1 cellular context compared by ENCODE assay signal in genomic region chr19:54209748-54210494, GRCh38.
TF ChIP-seq lines count a peak whose summit lies in the region.

No MANE protein-coding gene starts in this region.

TF ChIP-seq in K562, 482 proteins besides CTCF, POLR2A, EP300 and RAD21 (continued from another document and continues in another):
- TF ChIP-seq, protein P1, sequence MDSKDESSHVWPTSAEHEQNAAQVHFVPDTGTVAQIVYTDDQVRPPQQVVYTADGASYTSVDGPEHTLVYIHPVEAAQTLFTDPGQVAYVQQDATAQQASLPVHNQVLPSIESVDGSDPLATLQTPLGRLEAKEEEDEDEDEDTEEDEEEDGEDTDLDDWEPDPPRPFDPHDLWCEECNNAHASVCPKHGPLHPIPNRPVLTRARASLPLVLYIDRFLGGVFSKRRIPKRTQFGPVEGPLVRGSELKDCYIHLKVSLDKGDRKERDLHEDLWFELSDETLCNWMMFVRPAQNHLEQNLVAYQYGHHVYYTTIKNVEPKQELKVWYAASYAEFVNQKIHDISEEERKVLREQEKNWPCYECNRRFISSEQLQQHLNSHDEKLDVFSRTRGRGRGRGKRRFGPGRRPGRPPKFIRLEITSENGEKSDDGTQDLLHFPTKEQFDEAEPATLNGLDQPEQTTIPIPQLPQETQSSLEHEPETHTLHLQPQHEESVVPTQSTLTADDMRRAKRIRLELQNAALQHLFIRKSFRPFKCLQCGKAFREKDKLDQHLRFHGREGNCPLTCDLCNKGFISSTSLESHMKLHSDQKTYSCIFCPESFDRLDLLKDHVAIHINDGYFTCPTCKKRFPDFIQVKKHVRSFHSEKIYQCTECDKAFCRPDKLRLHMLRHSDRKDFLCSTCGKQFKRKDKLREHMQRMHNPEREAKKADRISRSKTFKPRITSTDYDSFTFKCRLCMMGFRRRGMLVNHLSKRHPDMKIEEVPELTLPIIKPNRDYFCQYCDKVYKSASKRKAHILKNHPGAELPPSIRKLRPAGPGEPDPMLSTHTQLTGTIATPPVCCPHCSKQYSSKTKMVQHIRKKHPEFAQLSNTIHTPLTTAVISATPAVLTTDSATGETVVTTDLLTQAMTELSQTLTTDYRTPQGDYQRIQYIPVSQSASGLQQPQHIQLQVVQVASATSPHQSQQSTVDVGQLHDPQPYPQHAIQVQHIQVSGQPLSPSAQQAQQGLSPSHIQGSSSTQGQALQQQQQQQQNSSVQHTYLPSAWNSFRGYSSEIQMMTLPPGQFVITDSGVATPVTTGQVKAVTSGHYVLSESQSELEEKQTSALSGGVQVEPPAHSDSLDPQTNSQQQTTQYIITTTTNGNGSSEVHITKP (IDR thresholded peaks at IDR 0.05; ENCODE audit: partially characterized antibody) = no peak
- TF ChIP-seq SRSF1 (IDR thresholded peaks at IDR 0.05; ENCODE audit: low read depth, low read length) (no peak), SMARCA5 (IDR thresholded peaks at IDR 0.05) (no peak), MYBL2 (IDR thresholded peaks at IDR 0.05; ENCODE audit: low read depth) (no peak), MYBL2 (CRISPR knock-in tag; IDR thresholded peaks at IDR 0.05; ENCODE audit: borderline replicate concordance) (no peak), LCOR (CRISPR knock-in tag; IDR thresholded peaks at IDR 0.05) (0 out of 2 replicates have a peak, but pooled peaks have one; percentile 33), DMBX1 (CRISPR knock-in tag; IDR thresholded peaks at IDR 0.05; ENCODE audit: borderline replicate concordance) (no peak), TCF3 (CRISPR knock-in tag; IDR thresholded peaks at IDR 0.05) (peak; percentile 89), TAL1 (IDR thresholded peaks at IDR 0.05) (peak; percentile 71), KDM5B (IDR thresholded peaks at IDR 0.05; ENCODE audit: insufficient replicate concordance, low read depth, low read length) (no peak), MBD2 (IDR thresholded peaks at IDR 0.05; ENCODE audit: borderline replicate concordance, low read depth) (peak; percentile 59; the same call in 1 of the 2 replicates), ZNF124 (CRISPR knock-in tag; IDR thresholded peaks at IDR 0.05) (no peak), MCM2 (IDR thresholded peaks at IDR 0.05; ENCODE audit: low read depth) (no peak), HNRNPK (IDR thresholded peaks at IDR 0.05; ENCODE audit: low read depth, low read length, poor library complexity, severe bottlenecking) (no peak), ZNF311 (CRISPR knock-in tag; IDR thresholded peaks at IDR 0.05) (no peak), ZFP36 (IDR thresholded peaks at IDR 0.05; ENCODE audit: low read depth, low read length, partially characterized antibody) (peak; percentile 44), ZFX (CRISPR knock-in tag; IDR thresholded peaks at IDR 0.05) (peak; percentile 63), RBBP5 (IDR thresholded peaks at IDR 0.05; ENCODE audit: borderline replicate concordance, insufficient read depth, low read length, poor library complexity, severe bottlenecking) (no peak), CCNT2 (IDR thresholded peaks at IDR 0.05; ENCODE audit: borderline replicate concordance, extremely low read depth, insufficient read length, low read depth, low read length) (no peak), SNRNP70 (optimal IDR thresholded peaks at IDR 0.05; ENCODE audit: low read depth, low read length) (no peak), MCM3 (IDR thresholded peaks at IDR 0.05) (no peak), LARP7 (IDR thresholded peaks at IDR 0.05) (no peak), SETDB1 (IDR thresholded peaks at IDR 0.05; ENCODE audit: low read length) (no peak), ESRRB (CRISPR knock-in tag; IDR thresholded peaks at IDR 0.05; ENCODE audit: borderline replicate concordance) (no peak), ZC3H4 (CRISPR knock-in tag; IDR thresholded peaks at IDR 0.05; ENCODE audit: borderline replicate concordance) (no peak), CAMTA2 (CRISPR knock-in tag; conservative IDR thresholded peaks at IDR 0.05) (no peak), CLOCK (CRISPR knock-in tag; IDR thresholded peaks at IDR 0.05; ENCODE audit: borderline replicate concordance) (no peak), MEF2D (tag; conservative IDR thresholded peaks at IDR 0.05; ENCODE audit: low read depth) (no peak), SAP30 (IDR thresholded peaks at IDR 0.05; ENCODE audit: borderline replicate concordance, insufficient read depth, low read depth, low read length, poor library complexity, severe bottlenecking) (no peak), POU5F1 (IDR thresholded peaks at IDR 0.05; ENCODE audit: borderline replicate concordance, low read depth, low read length, partially characterized antibody) (no peak), NELFE (IDR thresholded peaks at IDR 0.05; ENCODE audit: insufficient read depth, insufficient read length) (no peak), DNMT1 (IDR thresholded peaks at IDR 0.05) (no peak), MYNN (IDR thresholded peaks at IDR 0.05) (peak; percentile 87), MYNN (CRISPR knock-in tag; IDR thresholded peaks at IDR 0.05) (no peak), NFXL1 (CRISPR knock-in tag; IDR thresholded peaks at IDR 0.05) (no peak), RBM25 (IDR thresholded peaks at IDR 0.05; ENCODE audit: low read depth, low read length, severe bottlenecking) (no peak), ZNF263 (CRISPR knock-in tag; IDR thresholded peaks at IDR 0.05; ENCODE audit: borderline replicate concordance) (no peak), ZNF830 (CRISPR knock-in tag; IDR thresholded peaks at IDR 0.05) (no peak), ZNF347 (CRISPR knock-in tag; IDR thresholded peaks at IDR 0.05; ENCODE audit: low read depth) (no peak), RBM39 (optimal IDR thresholded peaks at IDR 0.05; ENCODE audit: low read depth, low read length) (no peak), SMC3 (conservative IDR thresholded peaks at IDR 0.05; ENCODE audit: insufficient read depth, low read depth, low read length) (no peak; the same call in 1 of the 2 replicates), THAP7 (CRISPR knock-in tag; IDR thresholded peaks at IDR 0.05) (no peak), RUNX1 (IDR thresholded peaks at IDR 0.05; ENCODE audit: low read depth) (0 out of 2 replicates have a peak, but pooled peaks have one; percentile 51), RBM17 (IDR thresholded peaks at IDR 0.05; ENCODE audit: borderline replicate concordance, low read depth, low read length) (no peak), NR2F6 (CRISPR knock-in tag; IDR thresholded peaks at IDR 0.05) (no peak), POLR2B (IDR thresholded peaks at IDR 0.05; ENCODE audit: low read depth, partially characterized antibody) (no peak), ZNF740 (CRISPR knock-in tag; IDR thresholded peaks at IDR 0.05) (no peak), ZNF740 (tag; IDR thresholded peaks at IDR 0.05) (no peak), RCOR1 (IDR thresholded peaks at IDR 0.05; ENCODE audit: borderline replicate concordance in 1 of 2, low read depth in 2 of 2, low read length in 2 of 2) (peak; percentile 69 to 96; a peak in 3 of 4 replicates)
- TF ChIP-seq, protein P2, sequence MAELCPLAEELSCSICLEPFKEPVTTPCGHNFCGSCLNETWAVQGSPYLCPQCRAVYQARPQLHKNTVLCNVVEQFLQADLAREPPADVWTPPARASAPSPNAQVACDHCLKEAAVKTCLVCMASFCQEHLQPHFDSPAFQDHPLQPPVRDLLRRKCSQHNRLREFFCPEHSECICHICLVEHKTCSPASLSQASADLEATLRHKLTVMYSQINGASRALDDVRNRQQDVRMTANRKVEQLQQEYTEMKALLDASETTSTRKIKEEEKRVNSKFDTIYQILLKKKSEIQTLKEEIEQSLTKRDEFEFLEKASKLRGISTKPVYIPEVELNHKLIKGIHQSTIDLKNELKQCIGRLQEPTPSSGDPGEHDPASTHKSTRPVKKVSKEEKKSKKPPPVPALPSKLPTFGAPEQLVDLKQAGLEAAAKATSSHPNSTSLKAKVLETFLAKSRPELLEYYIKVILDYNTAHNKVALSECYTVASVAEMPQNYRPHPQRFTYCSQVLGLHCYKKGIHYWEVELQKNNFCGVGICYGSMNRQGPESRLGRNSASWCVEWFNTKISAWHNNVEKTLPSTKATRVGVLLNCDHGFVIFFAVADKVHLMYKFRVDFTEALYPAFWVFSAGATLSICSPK (IDR thresholded peaks at IDR 0.05; ENCODE audit: borderline replicate concordance) = no peak
- TF ChIP-seq, protein P3, sequence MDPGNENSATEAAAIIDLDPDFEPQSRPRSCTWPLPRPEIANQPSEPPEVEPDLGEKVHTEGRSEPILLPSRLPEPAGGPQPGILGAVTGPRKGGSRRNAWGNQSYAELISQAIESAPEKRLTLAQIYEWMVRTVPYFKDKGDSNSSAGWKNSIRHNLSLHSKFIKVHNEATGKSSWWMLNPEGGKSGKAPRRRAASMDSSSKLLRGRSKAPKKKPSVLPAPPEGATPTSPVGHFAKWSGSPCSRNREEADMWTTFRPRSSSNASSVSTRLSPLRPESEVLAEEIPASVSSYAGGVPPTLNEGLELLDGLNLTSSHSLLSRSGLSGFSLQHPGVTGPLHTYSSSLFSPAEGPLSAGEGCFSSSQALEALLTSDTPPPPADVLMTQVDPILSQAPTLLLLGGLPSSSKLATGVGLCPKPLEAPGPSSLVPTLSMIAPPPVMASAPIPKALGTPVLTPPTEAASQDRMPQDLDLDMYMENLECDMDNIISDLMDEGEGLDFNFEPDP (CRISPR knock-in tag; IDR thresholded peaks at IDR 0.05) = no peak
- TF ChIP-seq, protein P4, sequence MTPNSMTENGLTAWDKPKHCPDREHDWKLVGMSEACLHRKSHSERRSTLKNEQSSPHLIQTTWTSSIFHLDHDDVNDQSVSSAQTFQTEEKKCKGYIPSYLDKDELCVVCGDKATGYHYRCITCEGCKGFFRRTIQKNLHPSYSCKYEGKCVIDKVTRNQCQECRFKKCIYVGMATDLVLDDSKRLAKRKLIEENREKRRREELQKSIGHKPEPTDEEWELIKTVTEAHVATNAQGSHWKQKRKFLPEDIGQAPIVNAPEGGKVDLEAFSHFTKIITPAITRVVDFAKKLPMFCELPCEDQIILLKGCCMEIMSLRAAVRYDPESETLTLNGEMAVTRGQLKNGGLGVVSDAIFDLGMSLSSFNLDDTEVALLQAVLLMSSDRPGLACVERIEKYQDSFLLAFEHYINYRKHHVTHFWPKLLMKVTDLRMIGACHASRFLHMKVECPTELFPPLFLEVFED (CRISPR knock-in tag; conservative IDR thresholded peaks at IDR 0.05) = no peak
- TF ChIP-seq, protein P5, sequence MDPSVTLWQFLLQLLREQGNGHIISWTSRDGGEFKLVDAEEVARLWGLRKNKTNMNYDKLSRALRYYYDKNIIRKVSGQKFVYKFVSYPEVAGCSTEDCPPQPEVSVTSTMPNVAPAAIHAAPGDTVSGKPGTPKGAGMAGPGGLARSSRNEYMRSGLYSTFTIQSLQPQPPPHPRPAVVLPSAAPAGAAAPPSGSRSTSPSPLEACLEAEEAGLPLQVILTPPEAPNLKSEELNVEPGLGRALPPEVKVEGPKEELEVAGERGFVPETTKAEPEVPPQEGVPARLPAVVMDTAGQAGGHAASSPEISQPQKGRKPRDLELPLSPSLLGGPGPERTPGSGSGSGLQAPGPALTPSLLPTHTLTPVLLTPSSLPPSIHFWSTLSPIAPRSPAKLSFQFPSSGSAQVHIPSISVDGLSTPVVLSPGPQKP (CRISPR knock-in tag; IDR thresholded peaks at IDR 0.05) = no peak
- TF ChIP-seq, protein P6, sequence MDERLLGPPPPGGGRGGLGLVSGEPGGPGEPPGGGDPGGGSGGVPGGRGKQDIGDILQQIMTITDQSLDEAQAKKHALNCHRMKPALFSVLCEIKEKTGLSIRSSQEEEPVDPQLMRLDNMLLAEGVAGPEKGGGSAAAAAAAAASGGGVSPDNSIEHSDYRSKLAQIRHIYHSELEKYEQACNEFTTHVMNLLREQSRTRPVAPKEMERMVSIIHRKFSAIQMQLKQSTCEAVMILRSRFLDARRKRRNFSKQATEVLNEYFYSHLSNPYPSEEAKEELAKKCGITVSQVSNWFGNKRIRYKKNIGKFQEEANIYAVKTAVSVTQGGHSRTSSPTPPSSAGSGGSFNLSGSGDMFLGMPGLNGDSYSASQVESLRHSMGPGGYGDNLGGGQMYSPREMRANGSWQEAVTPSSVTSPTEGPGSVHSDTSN (CRISPR knock-in tag; IDR thresholded peaks at IDR 0.05; ENCODE audit: low read depth) = no peak
- TF ChIP-seq, protein P6 (tag; conservative IDR thresholded peaks at IDR 0.05; ENCODE audit: low read depth) = no peak
- TF ChIP-seq, protein P7, sequence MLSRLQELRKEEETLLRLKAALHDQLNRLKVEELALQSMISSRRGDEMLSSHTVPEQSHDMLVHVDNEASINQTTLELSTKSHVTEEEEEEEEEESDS (CRISPR knock-in tag; IDR thresholded peaks at IDR 0.05) = no peak
